Comparison of ENCODE assay signal across 27 cellular contexts in genomic region chr14:30882431-30882830, GRCh38. TPM values are rescaled to one million over a fixed set of nuclear protein-coding genes. Genes with fewer than 3 reads are reported as not detected.
"Had no signal": no experiment of that assay in that cellular context is flagged by ENCODE, and none has a peak within 500 bp of the region (broad histone marks: within the 10 kb centered on the region; RNA-seq: fewer than 3 reads in every experiment).

No MANE protein-coding gene starts in this region.

- H3K9me3 Mint-ChIP-seq: activated CD4-positive, alpha-beta memory T cell treated with anti-CD3 and anti-CD28 coated beads, Interleukin-2, amount 10 ng/mL, durations not matched to agents 7 days and 5 days; activated naive CD4-positive, alpha-beta T cell treated with anti-CD3 and anti-CD28 coated beads, Interleukin-2, amount 10 ng/mL, durations not matched to agents 7 days and 5 days; activated naive CD8-positive, alpha-beta T cell treated with anti-CD3 and anti-CD28 coated beads for 36 hours; activated T-cell treated with anti-CD3 and anti-CD28 coated beads, Interleukin-2, amount 50 U/mL, for 72 hours; activated T-helper 2 cell treated with anti-CD3 and anti-CD28 coated beads, Interferon-gamma antibody, Interleukin-2, Interleukin-4, amounts not matched to agents 10 μg/mL and 5 μg/mL and 100 μg/mL, durations not matched to agents 14 hours and 24 hours and 36 hours had no signal

- H3K4me1 ChIP-seq: SJCRH30 had no signal

- H3K4me2 ChIP-seq: SK-N-SH had no signal

- H3K4me3 ChIP-seq: MG63, SJCRH30 had no signal

- H3K4me1 Mint-ChIP-seq: activated CD4-positive, alpha-beta T cell treated with anti-CD3 and anti-CD28 coated beads for 36 hours had no signal

- H3K9ac ChIP-seq: SK-N-SH had no signal

- H3K4me3 Mint-ChIP-seq: activated CD4-positive, alpha-beta memory T cell treated with anti-CD3 and anti-CD28 coated beads, Interleukin-2, amount 10 ng/mL, durations not matched to agents 7 days and 5 days; activated CD4-positive, alpha-beta T cell treated with anti-CD3 and anti-CD28 coated beads for 36 hours; activated naive CD4-positive, alpha-beta T cell treated with anti-CD3 and anti-CD28 coated beads, Interleukin-2, amount 10 ng/mL, durations not matched to agents 7 days and 5 days; activated naive CD8-positive, alpha-beta T cell treated with anti-CD3 and anti-CD28 coated beads for 36 hours; activated T-cell treated with anti-CD3 and anti-CD28 coated beads, Interleukin-2, amount 50 U/mL, for 72 hours had no signal

- DNase-seq: activated CD4-positive, alpha-beta memory T cell treated with anti-CD3 and anti-CD28 coated beads, Interleukin-2, amount 10 ng/mL, durations not matched to agents 7 days and 5 days; activated CD4-positive, alpha-beta T cell treated with anti-CD3 and anti-CD28 coated beads for 36 hours; activated CD4-positive, alpha-beta T cell treated with anti-CD3 and anti-CD28 coated beads, Interleukin-2, amount 50 U/mL, for 1 hour; activated gamma-delta T cell treated with Interleukin-2 at 50 U/mL for 16 hours; activated naive CD4-positive, alpha-beta T cell treated with anti-CD3 and anti-CD28 coated beads, Interleukin-2, amount 10 ng/mL, durations not matched to agents 7 days and 5 days; activated naive CD8-positive, alpha-beta T cell treated with anti-CD3 and anti-CD28 coated beads for 36 hours; activated T-cell treated with anti-CD3 and anti-CD28 coated beads, Interleukin-2, amount 50 U/mL, for 72 hours; anterior cingulate cortex; central memory CD4-positive, alpha-beta T cell; KBM-7; MG63; NCI-H146; NCI-H1930; NCI-H2171; NCI-H2227 treated with DMSO at 0.1 percent for 48 hours; NCI-H526; NCI-H82; NK-92 treated with Interleukin-12 subunit alpha and Interleukin-12 subunit beta, amount 100 ng/mL, for 24 hours; OCI-M1; Right ventricle myocardium superior; RPMI8226; SJCRH30; SK-N-SH; T-helper 1 cell; WERI-Rb-1 had no signal

- H3K27ac Mint-ChIP-seq: activated CD4-positive, alpha-beta memory T cell treated with anti-CD3 and anti-CD28 coated beads, Interleukin-2, amount 10 ng/mL, durations not matched to agents 7 days and 5 days; activated CD4-positive, alpha-beta T cell treated with anti-CD3 and anti-CD28 coated beads for 36 hours; activated naive CD4-positive, alpha-beta T cell treated with anti-CD3 and anti-CD28 coated beads, Interleukin-2, amount 10 ng/mL, durations not matched to agents 7 days and 5 days; activated naive CD8-positive, alpha-beta T cell treated with anti-CD3 and anti-CD28 coated beads for 36 hours; activated T-cell treated with anti-CD3 and anti-CD28 coated beads, Interleukin-2, amount 50 U/mL, for 72 hours; activated T-helper 2 cell treated with anti-CD3 and anti-CD28 coated beads, Interferon-gamma antibody, Interleukin-2, Interleukin-4, amounts not matched to agents 10 μg/mL and 5 μg/mL and 100 μg/mL, durations not matched to agents 14 hours and 24 hours and 36 hours had no signal

- H3K36me3 Mint-ChIP-seq: activated naive CD4-positive, alpha-beta T cell treated with anti-CD3 and anti-CD28 coated beads, Interleukin-2, amount 10 ng/mL, durations not matched to agents 7 days and 5 days; activated naive CD8-positive, alpha-beta T cell treated with anti-CD3 and anti-CD28 coated beads for 36 hours had no signal

- ATAC-seq: activated CD4-positive, alpha-beta T cell treated with anti-CD3 and anti-CD28 coated beads for 36 hours; activated T-cell treated with anti-CD3 and anti-CD28 coated beads, Interleukin-2, amount 50 U/mL, for 72 hours; Panc1 had no signal

- H3K27me3 ChIP-seq: MG63, SJCRH30 had no signal

- H3K27ac ChIP-seq: SJCRH30, WERI-Rb-1 had no signal

- H3K36me3 ChIP-seq: MG63, SJCRH30, WERI-Rb-1 had no signal

- H3K9me3 ChIP-seq: MG63, SJCRH30, SK-N-SH had no signal

RNA-seq across cellular contexts. Expression of gene COCH, which starts 8.1 kb away (rescaled TPM):
- total RNA-seq: SJCRH30 had no signal
